Comparison of ENCODE assay signal across 1 cellular context in genomic region chr9:131530930-131531832, GRCh38.
A peak's percentile ranks its signal among the peaks of the same experiment; 100 is the strongest.
TF ChIP-seq lines count a peak whose summit lies in the region.

Gene UCK1 (minus strand): TSS chr9:131531263. CDS start chr9:131531174, 89 bp downstream.

TF ChIP-seq in HepG2, 621 proteins besides CTCF, POLR2A, EP300 and RAD21 (continued from another document and continues in another):
- TF ChIP-seq SAFB2 (CRISPR knock-in tag; IDR thresholded peaks at IDR 0.05; ENCODE audit: borderline replicate concordance, low read depth) (no peak), DMTF1 (CRISPR knock-in tag; IDR thresholded peaks at IDR 0.05) (no peak), ZMAT3 (CRISPR knock-in tag; conservative IDR thresholded peaks at IDR 0.05) (peak; percentile 59; the same call in 1 of the 2 replicates), ZNF235 (CRISPR knock-in tag; IDR thresholded peaks at IDR 0.05; ENCODE audit: borderline replicate concordance) (peak; percentile 52), CENPBD1 (CRISPR knock-in tag; IDR thresholded peaks at IDR 0.05; ENCODE audit: borderline replicate concordance, low read depth) (no peak), ELF4 (CRISPR knock-in tag; IDR thresholded peaks at IDR 0.05; ENCODE audit: borderline replicate concordance) (no peak), ARID2 (CRISPR knock-in tag; IDR thresholded peaks at IDR 0.05; ENCODE audit: borderline replicate concordance) (no peak), SKI (IDR thresholded peaks at IDR 0.05; ENCODE audit: partially characterized antibody) (no peak), REPIN1 (CRISPR knock-in tag; IDR thresholded peaks at IDR 0.05; ENCODE audit: borderline replicate concordance, low read depth) (0 out of 2 replicates have a peak, but pooled peaks have one; percentile 16), BCL3 (CRISPR knock-in tag; IDR thresholded peaks at IDR 0.05) (0 out of 2 replicates have a peak, but pooled peaks have one; percentile 45), ZNF501 (CRISPR knock-in tag; IDR thresholded peaks at IDR 0.05) (no peak), SMAD9 (CRISPR knock-in tag; IDR thresholded peaks at IDR 0.05) (no peak), ZNF580 (CRISPR knock-in tag; IDR thresholded peaks at IDR 0.05; ENCODE audit: borderline replicate concordance, low read depth) (0 out of 2 replicates have a peak, but pooled peaks have one; percentile 34), ZNF275 (CRISPR knock-in tag; IDR thresholded peaks at IDR 0.05; ENCODE audit: borderline replicate concordance) (no peak), IRX3 (CRISPR knock-in tag; IDR thresholded peaks at IDR 0.05; ENCODE audit: borderline replicate concordance, low read depth) (0 out of 2 replicates have a peak, but pooled peaks have one; percentile 24), ZFX (CRISPR knock-in tag; IDR thresholded peaks at IDR 0.05; ENCODE audit: low read depth) (peak; percentile 85), JUN (CRISPR knock-in tag; IDR thresholded peaks at IDR 0.05) (no peak), ZBTB25 (CRISPR knock-in tag; IDR thresholded peaks at IDR 0.05) (no peak), NONO (IDR thresholded peaks at IDR 0.05) (no peak), NONO (CRISPR knock-in tag; conservative IDR thresholded peaks at IDR 0.05) (peak; percentile 25; the same call in 1 of the 2 replicates), ZBTB14 (CRISPR knock-in tag; IDR thresholded peaks at IDR 0.05) (peak; percentile 52; the same call in 1 of the 2 replicates), KLF12 (CRISPR knock-in tag; IDR thresholded peaks at IDR 0.05; ENCODE audit: borderline replicate concordance) (peak; percentile 10; the same call in 1 of the 2 replicates), TAF15 (IDR thresholded peaks at IDR 0.05; ENCODE audit: low read depth, low read length, poor library complexity, severe bottlenecking) (no peak), TCF12 (IDR thresholded peaks at IDR 0.05) (no peak), TCF12 (CRISPR knock-in tag; IDR thresholded peaks at IDR 0.05) (no peak), AGO1 (IDR thresholded peaks at IDR 0.05; ENCODE audit: low read depth, low read length, poor library complexity, severe bottlenecking) (no peak), ARID5B (CRISPR knock-in tag; IDR thresholded peaks at IDR 0.05) (no peak), ZNF512B (CRISPR knock-in tag; IDR thresholded peaks at IDR 0.05; ENCODE audit: borderline replicate concordance) (no peak), ZNF331 (CRISPR knock-in tag; IDR thresholded peaks at IDR 0.05) (0 out of 2 replicates have a peak, but pooled peaks have one; percentile 14), NFRKB (IDR thresholded peaks at IDR 0.05) (no peak), ZNF770 (CRISPR knock-in tag; IDR thresholded peaks at IDR 0.05) (peak; percentile 53; the same call in 1 of the 2 replicates), MAZ (IDR thresholded peaks at IDR 0.05; ENCODE audit: borderline replicate concordance, low read depth, low read length) (no peak), MAZ (CRISPR knock-in tag; IDR thresholded peaks at IDR 0.05; ENCODE audit: low read depth) (peak; percentile 78; the same call in 1 of the 2 replicates), REL (CRISPR knock-in tag; conservative IDR thresholded peaks at IDR 0.05) (no peak), GFI1 (CRISPR knock-in tag; IDR thresholded peaks at IDR 0.05; ENCODE audit: borderline replicate concordance) (no peak), ZXDC (CRISPR knock-in tag; IDR thresholded peaks at IDR 0.05) (no peak)
